Comparison of ENCODE assay signal across 11 cellular contexts in genomic region chrX:47854474-47854873, GRCh38. TPM values are rescaled to one million over a fixed set of nuclear protein-coding genes. Genes with fewer than 3 reads are reported as not detected.
A peak's percentile ranks its signal among the peaks of the same experiment; 100 is the strongest.
DNase-seq lines count a peak whose midpoint lies in the region; ATAC-seq and TF ChIP-seq lines count a peak whose summit lies in the region.
"Had no signal": no experiment of that assay in that cellular context is flagged by ENCODE, and none has a peak within 500 bp of the region (broad histone marks: within the 10 kb centered on the region; RNA-seq: fewer than 3 reads in every experiment).

No MANE protein-coding gene starts in this region.

- intact Hi-C loops in PC-9 (cut with micrococcal nuclease; ENCODE audit: unreplicated experiment), result loop anchor here (5.0 kb wide), 1 partner anchor 173 kb away; no protein-coding TSS in a partner anchor

- CTCF ChIA-PET in PC-9 (lab: Charles Lee), result no interaction called here

- no peaks in the 10 kb centered on the region for H3K9me2 ChIP-seq in PC-9 (ENCODE audit: insufficient read depth)

- no peak overlapping the region for H3K9ac ChIP-seq in endodermal cell (ENCODE audit: extremely low read depth, low read length, poor library complexity, severe bottlenecking)
- H3K9ac ChIP-seq: BLaER1 treated with 17β-estradiol and CSF1 and Interleukin-3, amounts not matched to agents 10 nM and 100 nM had no signal

- no peaks in the 10 kb centered on the region for H3K4me1 Mint-ChIP-seq in endodermal cell

- POLR2A ChIA-PET in PC-9 (lab: Charles Lee; ENCODE audit: unreplicated experiment), result no interaction called here

- no peaks in the 10 kb centered on the region for H3K27me3 ChIP-seq in endodermal cell (ENCODE audit: control insufficient read depth, insufficient read depth, low read length, poor library complexity, severe bottlenecking)
- H3K27me3 ChIP-seq in neutrophil, result no peaks in the 10 kb centered on the region
- no peaks in the 10 kb centered on the region for H3K27me3 ChIP-seq in PC-9 (ENCODE audit: insufficient read depth, low read depth)
- H3K27me3 ChIP-seq: SJSA1 had no signal

- H3K4me3 Mint-ChIP-seq in endodermal cell, result no peak overlapping the region

- H3K36me3 ChIP-seq in endodermal cell (ENCODE audit: control insufficient read depth, insufficient read depth, low read length) (peaks cover 3% of the 10 kb centered on the region), neutrophil (no peaks in the 10 kb centered on the region), PC-9 (ENCODE audit: low read depth) (no peaks in the 10 kb centered on the region)
- H3K36me3 ChIP-seq: SJSA1, thoracic aorta had no signal

- no TSS peak for BruUV-seq in PC-9 (replicated peaks; lab: Mats Ljungman, UMichigan)

- peaks cover 14% of the 10 kb centered on the region for H3K36me3 Mint-ChIP-seq in endodermal cell (ENCODE audit: low read depth)

- H3K9me3 ChIP-seq in endodermal cell (ENCODE audit: control insufficient read depth, low read length) (no peaks in the 10 kb centered on the region), neutrophil (no peaks in the 10 kb centered on the region), PC-9 (ENCODE audit: insufficient read depth, low read depth) (no peaks in the 10 kb centered on the region)
- H3K9me3 ChIP-seq: SJSA1, thoracic aorta had no signal

- no peak overlapping the region for H3K27ac ChIP-seq in endodermal cell (ENCODE audit: low read depth, low read length)
- no peak overlapping the region for H3K27ac ChIP-seq in neutrophil
- no peak overlapping the region for H3K27ac ChIP-seq in PC-9
- H3K27ac ChIP-seq: BLaER1 treated with 17β-estradiol and CSF1 and Interleukin-3, amounts not matched to agents 10 nM and 100 nM; SJSA1; thoracic aorta had no signal

- no peak overlapping the region for H3K4me2 ChIP-seq in PC-9
- H3K4me2 ChIP-seq: BLaER1 treated with 17β-estradiol and CSF1 and Interleukin-3, amounts not matched to agents 10 nM and 100 nM had no signal

- ATAC-seq in SK-N-SH treated with all-trans-retinoic acid at 6 μM for 48 hours, result peak; percentile 74; the same call in 2 of the 3 replicates
- ATAC-seq in HG03520 (IDR thresholded peaks at IDR 0.05; ENCODE audit: unreplicated experiment), result no peak

- TF ChIP-seq CTCF in endodermal cell (conservative IDR thresholded peaks at IDR 0.05), result peak; percentile 68
- peak; percentile 56 for TF ChIP-seq CTCF in neutrophil (IDR thresholded peaks at IDR 0.05)
- no peak; the same call in 1 of the 2 replicates for TF ChIP-seq CTCF in PC-9 (conservative IDR thresholded peaks at IDR 0.05)

- H3K27ac Mint-ChIP-seq in endodermal cell, result no peak overlapping the region

- no peaks in the 10 kb centered on the region for H3F3A ChIP-seq in PC-9 (ENCODE audit: insufficient read depth, low read depth)

- H3K79me2 ChIP-seq in PC-9 (ENCODE audit: low read depth), result no peaks in the 10 kb centered on the region

- H3K4me1 ChIP-seq in endodermal cell (ENCODE audit: control insufficient read depth, insufficient read depth, low read length) (no peaks in the 10 kb centered on the region), neutrophil (ENCODE audit: control insufficient read depth in 1 of 2, insufficient read depth in 1 of 2, low read depth in 1 of 2, low read length in 1 of 2) (no peaks in the 10 kb centered on the region), PC-9 (replicated peaks; ENCODE audit: insufficient read depth) (no peaks in the 10 kb centered on the region)
- H3K4me1 ChIP-seq: SJSA1 had no signal

- peaks cover 34% of the 10 kb centered on the region for H3K9me3 Mint-ChIP-seq in endodermal cell

- DNase-seq in NCI-H146 (lab: John Stamatoyannopoulos, UW), result peak; percentile 12
- DNase-seq in NCI-H146 treated with DMSO at 0.1 percent for 48 hours (lab: John Stamatoyannopoulos, UW; ENCODE audit: unreplicated experiment), result no peak
- peak; percentile 52 for DNase-seq in endodermal cell
- DNase-seq in amniotic stem cell (lab: John Stamatoyannopoulos, UW), result no peak
- no peak for DNase-seq in PC-9

- WGBS in endodermal cell (ENCODE audit: insufficient coverage in 1 of 2, insufficient read length in 1 of 2), 2 experiments, result 94 to 100% methylated on average over 1 to 5 of the region's 10 CpGs

- H2AFZ ChIP-seq in PC-9, result no peak overlapping the region

- H3K27me3 Mint-ChIP-seq in endodermal cell (ENCODE audit: insufficient read depth), result no peaks in the 10 kb centered on the region

- no peaks in the 10 kb centered on the region for H4K20me1 ChIP-seq in PC-9 (ENCODE audit: insufficient read depth)

- H3K4me3 ChIP-seq in endodermal cell (ENCODE audit: low read length) (no peak overlapping the region), neutrophil (ENCODE audit: low read depth in 1 of 2, low read length in 1 of 2) (no peak overlapping the region), PC-9 (no peak overlapping the region)
- H3K4me3 ChIP-seq: BLaER1 treated with 17β-estradiol and CSF1 and Interleukin-3, amounts not matched to agents 10 nM and 100 nM; SJSA1; thoracic aorta had no signal

TF ChIP-seq in SK-N-SH treated with all-trans-retinoic acid at 6 μM for 48 hours, 23 proteins besides CTCF, POLR2A, EP300 and RAD21 (continues in another document):
- TF ChIP-seq SNAI2 (CRISPR knock-in tag; IDR thresholded peaks at IDR 0.05) (no peak), CREB5 (CRISPR knock-in tag; IDR thresholded peaks at IDR 0.05; ENCODE audit: low read depth) (no peak), ARNTL (CRISPR knock-in tag; IDR thresholded peaks at IDR 0.05; ENCODE audit: borderline replicate concordance, low read depth) (no peak), BACH2 (CRISPR knock-in tag; IDR thresholded peaks at IDR 0.05; ENCODE audit: borderline replicate concordance) (no peak), ZFP30 (CRISPR knock-in tag; IDR thresholded peaks at IDR 0.05) (no peak), CSRNP3 (CRISPR knock-in tag; IDR thresholded peaks at IDR 0.05) (no peak)
- TF ChIP-seq, protein P1, sequence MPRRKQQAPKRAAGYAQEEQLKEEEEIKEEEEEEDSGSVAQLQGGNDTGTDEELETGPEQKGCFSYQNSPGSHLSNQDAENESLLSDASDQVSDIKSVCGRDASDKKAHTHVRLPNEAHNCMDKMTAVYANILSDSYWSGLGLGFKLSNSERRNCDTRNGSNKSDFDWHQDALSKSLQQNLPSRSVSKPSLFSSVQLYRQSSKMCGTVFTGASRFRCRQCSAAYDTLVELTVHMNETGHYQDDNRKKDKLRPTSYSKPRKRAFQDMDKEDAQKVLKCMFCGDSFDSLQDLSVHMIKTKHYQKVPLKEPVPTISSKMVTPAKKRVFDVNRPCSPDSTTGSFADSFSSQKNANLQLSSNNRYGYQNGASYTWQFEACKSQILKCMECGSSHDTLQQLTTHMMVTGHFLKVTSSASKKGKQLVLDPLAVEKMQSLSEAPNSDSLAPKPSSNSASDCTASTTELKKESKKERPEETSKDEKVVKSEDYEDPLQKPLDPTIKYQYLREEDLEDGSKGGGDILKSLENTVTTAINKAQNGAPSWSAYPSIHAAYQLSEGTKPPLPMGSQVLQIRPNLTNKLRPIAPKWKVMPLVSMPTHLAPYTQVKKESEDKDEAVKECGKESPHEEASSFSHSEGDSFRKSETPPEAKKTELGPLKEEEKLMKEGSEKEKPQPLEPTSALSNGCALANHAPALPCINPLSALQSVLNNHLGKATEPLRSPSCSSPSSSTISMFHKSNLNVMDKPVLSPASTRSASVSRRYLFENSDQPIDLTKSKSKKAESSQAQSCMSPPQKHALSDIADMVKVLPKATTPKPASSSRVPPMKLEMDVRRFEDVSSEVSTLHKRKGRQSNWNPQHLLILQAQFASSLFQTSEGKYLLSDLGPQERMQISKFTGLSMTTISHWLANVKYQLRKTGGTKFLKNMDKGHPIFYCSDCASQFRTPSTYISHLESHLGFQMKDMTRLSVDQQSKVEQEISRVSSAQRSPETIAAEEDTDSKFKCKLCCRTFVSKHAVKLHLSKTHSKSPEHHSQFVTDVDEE (CRISPR knock-in tag; IDR thresholded peaks at IDR 0.05), result no peak
- TF ChIP-seq, protein P2, sequence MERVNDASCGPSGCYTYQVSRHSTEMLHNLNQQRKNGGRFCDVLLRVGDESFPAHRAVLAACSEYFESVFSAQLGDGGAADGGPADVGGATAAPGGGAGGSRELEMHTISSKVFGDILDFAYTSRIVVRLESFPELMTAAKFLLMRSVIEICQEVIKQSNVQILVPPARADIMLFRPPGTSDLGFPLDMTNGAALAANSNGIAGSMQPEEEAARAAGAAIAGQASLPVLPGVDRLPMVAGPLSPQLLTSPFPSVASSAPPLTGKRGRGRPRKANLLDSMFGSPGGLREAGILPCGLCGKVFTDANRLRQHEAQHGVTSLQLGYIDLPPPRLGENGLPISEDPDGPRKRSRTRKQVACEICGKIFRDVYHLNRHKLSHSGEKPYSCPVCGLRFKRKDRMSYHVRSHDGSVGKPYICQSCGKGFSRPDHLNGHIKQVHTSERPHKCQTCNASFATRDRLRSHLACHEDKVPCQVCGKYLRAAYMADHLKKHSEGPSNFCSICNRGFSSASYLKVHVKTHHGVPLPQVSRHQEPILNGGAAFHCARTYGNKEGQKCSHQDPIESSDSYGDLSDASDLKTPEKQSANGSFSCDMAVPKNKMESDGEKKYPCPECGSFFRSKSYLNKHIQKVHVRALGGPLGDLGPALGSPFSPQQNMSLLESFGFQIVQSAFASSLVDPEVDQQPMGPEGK (CRISPR knock-in tag; IDR thresholded peaks at IDR 0.05; ENCODE audit: borderline replicate concordance), result no peak

RNA-seq across cellular contexts. Expression of gene ZNF81, which starts 17.8 kb away (rescaled TPM):
- total RNA-seq in endodermal cell, result 10 to 100 TPM in 1 of 2 donors, 1 to 10 TPM in 1; 9.8 to 12.6 TPM
- polyA plus RNA-seq in endodermal cell (2013, experiment 1 of 2), result 4.8 TPM
- polyA plus RNA-seq in endodermal cell (2013, experiment 2 of 2), result 4.5 TPM
- 2.0 and 3.7 TPM in 2 replicates for total RNA-seq in PC-9 (2021)

Comparison
In these comparisons a context has a peak if more than half of its experiments do, and no peak if none do; other contexts are left out.
1. DNase-seq: peak in NCI-H146 (single experiment) and endodermal cell (single experiment); none in NCI-H146 treated with DMSO at 0.1 percent for 48 hours (single experiment), amniotic stem cell (single experiment) and PC-9 (0 of 2).